23 cellular contexts compared by ENCODE assay signal in the genomic region with DNA sequence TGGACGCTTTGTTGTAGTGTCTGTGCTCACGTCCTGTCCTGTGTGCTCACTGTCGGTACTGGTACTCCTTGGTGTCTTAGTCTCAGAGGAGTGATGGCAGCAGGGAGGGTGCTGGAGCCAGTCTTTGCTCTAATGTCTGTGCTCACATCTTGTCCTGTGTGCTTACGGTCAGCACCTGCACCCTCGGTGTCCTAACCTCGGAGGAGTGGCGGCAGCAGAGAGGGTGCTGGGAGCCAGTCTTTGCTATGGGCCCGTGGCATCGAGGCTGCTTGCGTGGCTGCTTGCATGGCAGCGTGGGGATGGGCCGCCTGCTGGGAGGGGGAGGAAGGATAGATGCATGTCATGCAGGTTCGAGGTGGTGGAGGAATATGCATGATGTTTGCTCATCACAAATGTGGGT. TPM values are rescaled to one million over a fixed set of nuclear protein-coding genes. Genes with fewer than 3 reads are reported as not detected.
A peak's percentile ranks its signal among the peaks of the same experiment; 100 is the strongest.
DNase-seq lines count a peak whose midpoint lies in the region; ATAC-seq, FAIRE-seq and TF ChIP-seq lines count a peak whose summit lies in the region.
"Had no signal": no experiment of that assay in that cellular context is flagged by ENCODE, and none has a peak within 500 bp of the region (broad histone marks: within the 10 kb centered on the region; RNA-seq: fewer than 3 reads in every experiment).

No MANE protein-coding gene starts in this region.

- H3K27ac ChIP-seq in kidney (ENCODE audit: low read depth in 2 of 2, low read length in 2 of 2) = no peak overlapping the region
- H3K27ac ChIP-seq in sigmoid colon = no peak overlapping the region
- no peak overlapping the region for H3K27ac ChIP-seq in colonic mucosa
- H3K27ac ChIP-seq: BLaER1, C4-2B had no signal

- no peak for ATAC-seq in activated naive CD8-positive, alpha-beta T cell treated with anti-CD3 and anti-CD28 coated beads, Interleukin-2, amount 50 U/mL, for 24 hours
- ATAC-seq in left colon = no peak
- ATAC-seq: CD8-positive, alpha-beta T cell; HCT116 had no signal

- peak; percentile 18 for DNase-seq in D341Med (ENCODE audit: low spot score)
- DNase-seq in H7 = peak; percentile 35
- DNase-seq in kidney = peak; percentile 66
- peak; percentile 53 for DNase-seq in sigmoid colon
- no peak for DNase-seq in activated naive CD8-positive, alpha-beta T cell treated with anti-CD3 and anti-CD28 coated beads, Interleukin-2, amount 50 U/mL, for 24 hours
- no peak for DNase-seq in colonic mucosa
- no peak for DNase-seq in superior temporal gyrus (ENCODE audit: extremely low spot score)
- no peak for DNase-seq in left colon
- DNase-seq: Caco-2; CD4-positive, CD25-positive, alpha-beta regulatory T cell; CD8-positive, alpha-beta T cell; DMS 273 treated with DMSO at 0.1 percent for 48 hours; DMS79 treated with DMSO at 0.1 percent for 48 hours; GF-D8; H9 had no signal

- no peaks in the 10 kb centered on the region for H3K27me3 ChIP-seq in H7 (ENCODE audit: control insufficient read depth, insufficient read depth, low read length)
- no peaks in the 10 kb centered on the region for H3K27me3 ChIP-seq in sigmoid colon
- H3K27me3 ChIP-seq in colonic mucosa = no peaks in the 10 kb centered on the region
- H3K27me3 ChIP-seq: BLaER1 had no signal

- H3K27ac Mint-ChIP-seq in activated naive CD8-positive, alpha-beta T cell treated with anti-CD3 and anti-CD28 coated beads, Interleukin-2, amount 50 U/mL, for 24 hours = no peak overlapping the region
- H3K27ac Mint-ChIP-seq: B cell; CD4-positive, CD25-positive, alpha-beta regulatory T cell; CD8-positive, alpha-beta T cell had no signal

- no peak overlapping the region for H3K4me3 ChIP-seq in H7 (ENCODE audit: insufficient read depth, low read depth, low read length)
- no peak overlapping the region for H3K4me3 ChIP-seq in kidney (ENCODE audit: low read length in 2 of 2)
- H3K4me3 ChIP-seq in sigmoid colon = no peak overlapping the region
- no peak overlapping the region for H3K4me3 ChIP-seq in colonic mucosa
- H3K4me3 ChIP-seq: BLaER1 had no signal

- TF ChIP-seq POLR2A in sigmoid colon (IDR thresholded peaks at IDR 0.05) = no peak

- H3K36me3 ChIP-seq in H7 (replicated peaks; ENCODE audit: control insufficient read depth, insufficient read depth, low read length) (peaks cover 18% of the 10 kb centered on the region), kidney (ENCODE audit: control insufficient read depth in 1 of 2, insufficient read depth in 2 of 2, low read length in 2 of 2) (peaks cover 32 to 43% of the 10 kb centered on the region in 2 donors), sigmoid colon (peaks cover 20 to 100% (median 61%) of the 10 kb centered on the region in 4 donors), colonic mucosa (peaks cover 15% of the 10 kb centered on the region)

- H3K4me3 Mint-ChIP-seq in activated naive CD8-positive, alpha-beta T cell treated with anti-CD3 and anti-CD28 coated beads, Interleukin-2, amount 50 U/mL, for 24 hours = no peak overlapping the region
- H3K4me3 Mint-ChIP-seq: B cell; CD4-positive, CD25-positive, alpha-beta regulatory T cell; CD8-positive, alpha-beta T cell; H9 had no signal

- no peaks in the 10 kb centered on the region for H3K27me3 Mint-ChIP-seq in activated naive CD8-positive, alpha-beta T cell treated with anti-CD3 and anti-CD28 coated beads, Interleukin-2, amount 50 U/mL, for 24 hours
- H3K27me3 Mint-ChIP-seq: B cell; CD4-positive, CD25-positive, alpha-beta regulatory T cell had no signal

- H3K4me1 ChIP-seq in kidney (ENCODE audit: control insufficient read depth in 1 of 2, insufficient read depth in 1 of 2, low read depth in 1 of 2, low read length in 2 of 2) = no peaks in the 10 kb centered on the region
- peaks cover 0 to 14% (median 4%) of the 10 kb centered on the region in 4 donors for H3K4me1 ChIP-seq in sigmoid colon
- H3K4me1 ChIP-seq in colonic mucosa = no peaks in the 10 kb centered on the region
- H3K4me1 ChIP-seq: BLaER1, Caco-2 had no signal

- FAIRE-seq in kidney (lab: Jason Lieb, UNC) = no peak
- FAIRE-seq: D721Med, GM12891, GM18507, H1 had no signal

- H3K36me3 Mint-ChIP-seq in activated naive CD8-positive, alpha-beta T cell treated with anti-CD3 and anti-CD28 coated beads, Interleukin-2, amount 50 U/mL, for 24 hours (ENCODE audit: low read depth) = peaks cover 40% of the 10 kb centered on the region

- no peaks in the 10 kb centered on the region for H3K9me3 Mint-ChIP-seq in activated naive CD8-positive, alpha-beta T cell treated with anti-CD3 and anti-CD28 coated beads, Interleukin-2, amount 50 U/mL, for 24 hours
- H3K9me3 Mint-ChIP-seq: CD4-positive, CD25-positive, alpha-beta regulatory T cell; CD8-positive, alpha-beta T cell; H9 had no signal

- no peak for TF ChIP-seq EP300 in sigmoid colon (IDR thresholded peaks at IDR 0.05)

- TF ChIP-seq CTCF in kidney (IDR thresholded peaks at IDR 0.05; ENCODE audit: borderline replicate concordance, extremely low read depth, insufficient read depth) = no peak
- no peak for TF ChIP-seq CTCF in sigmoid colon (IDR thresholded peaks at IDR 0.05)
- TF ChIP-seq CTCF in colonic mucosa (IDR thresholded peaks at IDR 0.05) = no peak

- H3K9me3 ChIP-seq in kidney (ENCODE audit: control insufficient read depth in 1 of 2, low read length in 2 of 2) (no peaks in the 10 kb centered on the region), sigmoid colon (no peaks in the 10 kb centered on the region), colonic mucosa (no peaks in the 10 kb centered on the region)
- H3K9me3 ChIP-seq: BLaER1, Caco-2 had no signal

- intact Hi-C loops in kidney (cut with DNase I) = no loop called here
- intact Hi-C loops in sigmoid colon (cut with DNase I) = no loop called here
- intact Hi-C loops in colonic mucosa (cut with DNase I) = no loop called here
- intact Hi-C loops in left colon (cut with DNase I, micrococcal nuclease) = loop anchor here in 1 of 2 donors (10.0 kb wide), 1 partner anchor 168 kb away; no protein-coding TSS in a partner anchor

- WGBS in sigmoid colon, 2 donors = 92 to 95% methylated on average over 13 of the region's 13 CpGs

- no peaks in the 10 kb centered on the region for H3K4me1 Mint-ChIP-seq in activated naive CD8-positive, alpha-beta T cell treated with anti-CD3 and anti-CD28 coated beads, Interleukin-2, amount 50 U/mL, for 24 hours
- H3K4me1 Mint-ChIP-seq: B cell, H9 had no signal

- H3K9ac ChIP-seq in kidney (ENCODE audit: low read length in 2 of 2) (no peak overlapping the region), colonic mucosa (ENCODE audit: low read depth in 2 of 2, low read length in 2 of 2) (no peak overlapping the region)
- H3K9ac ChIP-seq: BLaER1 had no signal

RNA-seq across cellular contexts. Expression of a gene that starts 12.7 kb away (rescaled TPM):
- 19.1 and 22.8 TPM in 2 replicates for total RNA-seq in H7 (2014; rRNA removed; shearing (Covaris generic))
- total RNA-seq in kidney (19.6 TPM), sigmoid colon (10 to 100 TPM; 12.2 to 41.3 (median 30.4) TPM), colonic mucosa (10 to 100 TPM; 16.6 to 20.4 TPM), left colon (10 to 100 TPM; 17.5 to 20.8 TPM)
- polyA plus RNA-seq in kidney (ENCODE audit: insufficient read depth, low read depth, low replicate concordance) (8.8 TPM), sigmoid colon (10 to 100 TPM in 1 of 3 donors, 1 to 10 TPM in 2; 5.4 to 15.7 (median 8.1) TPM)

RNA-seq across cellular contexts. Expression of a gene that starts 12.8 kb away (rescaled TPM):
- total RNA-seq in H7 (2014; rRNA removed; shearing (Covaris generic)) = 70.0 and 108 TPM in 2 replicates
- total RNA-seq in kidney (45.0 TPM), sigmoid colon (10 to 100 TPM; 53.7 to 99.1 (median 67.5) TPM), colonic mucosa (100 to 1,000 TPM in 1 of 2 donors, 10 to 100 TPM in 1; 59.8 to 104 TPM), left colon (10 to 100 TPM; 71.7 to 87.8 TPM)
- polyA plus RNA-seq in kidney (ENCODE audit: insufficient read depth, low read depth, low replicate concordance) (147 TPM), sigmoid colon (100 to 1,000 TPM; 107 to 134 (median 124) TPM)

Comparison
In these comparisons a context has a peak if more than half of its experiments do, and no peak if none do; other contexts are left out.
1. DNase-seq: peak in D341Med (single experiment), H7 (single experiment), kidney (single experiment) and sigmoid colon (single experiment); none in activated naive CD8-positive, alpha-beta T cell treated with anti-CD3 and anti-CD28 coated beads, Interleukin-2, amount 50 U/mL, for 24 hours (single experiment), colonic mucosa (single experiment), superior temporal gyrus (single experiment) and left colon (0 of 2).